In the genomic region with DNA sequence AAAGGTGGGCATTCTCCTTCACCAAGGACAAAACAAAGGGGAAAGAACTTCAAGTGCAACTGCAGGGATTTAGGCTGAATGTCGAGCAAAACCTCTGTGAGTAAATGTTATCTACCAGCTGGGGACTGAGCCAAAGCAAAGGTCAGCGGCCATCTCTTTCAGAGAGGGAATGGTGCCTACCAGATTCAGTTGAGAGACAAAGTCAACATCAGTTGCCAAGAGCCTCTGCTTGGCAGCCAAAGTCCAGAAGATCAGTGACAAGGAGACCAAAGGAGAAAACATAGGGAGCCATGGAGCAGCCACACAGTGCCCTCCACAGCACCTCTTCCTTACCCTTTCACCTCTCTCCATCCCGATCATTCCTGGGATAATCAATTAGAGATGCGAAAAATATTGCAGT, we compare ENCODE assay signal across 1 cellular context.
TF ChIP-seq lines count a peak whose summit lies in the region.

No MANE protein-coding gene starts in this region.

TF ChIP-seq in HepG2, 621 proteins besides CTCF, POLR2A, EP300 and RAD21 (continued from another document):
- TF ChIP-seq, protein P1, sequence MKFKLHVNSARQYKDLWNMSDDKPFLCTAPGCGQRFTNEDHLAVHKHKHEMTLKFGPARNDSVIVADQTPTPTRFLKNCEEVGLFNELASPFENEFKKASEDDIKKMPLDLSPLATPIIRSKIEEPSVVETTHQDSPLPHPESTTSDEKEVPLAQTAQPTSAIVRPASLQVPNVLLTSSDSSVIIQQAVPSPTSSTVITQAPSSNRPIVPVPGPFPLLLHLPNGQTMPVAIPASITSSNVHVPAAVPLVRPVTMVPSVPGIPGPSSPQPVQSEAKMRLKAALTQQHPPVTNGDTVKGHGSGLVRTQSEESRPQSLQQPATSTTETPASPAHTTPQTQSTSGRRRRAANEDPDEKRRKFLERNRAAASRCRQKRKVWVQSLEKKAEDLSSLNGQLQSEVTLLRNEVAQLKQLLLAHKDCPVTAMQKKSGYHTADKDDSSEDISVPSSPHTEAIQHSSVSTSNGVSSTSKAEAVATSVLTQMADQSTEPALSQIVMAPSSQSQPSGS (CRISPR knock-in tag; IDR thresholded peaks at IDR 0.05), result no peak
- TF ChIP-seq ZNF605 (CRISPR knock-in tag; IDR thresholded peaks at IDR 0.05), result no peak
- TF ChIP-seq ZNF337 (CRISPR knock-in tag; IDR thresholded peaks at IDR 0.05; ENCODE audit: borderline replicate concordance, low read depth), result no peak
- TF ChIP-seq, protein P2, sequence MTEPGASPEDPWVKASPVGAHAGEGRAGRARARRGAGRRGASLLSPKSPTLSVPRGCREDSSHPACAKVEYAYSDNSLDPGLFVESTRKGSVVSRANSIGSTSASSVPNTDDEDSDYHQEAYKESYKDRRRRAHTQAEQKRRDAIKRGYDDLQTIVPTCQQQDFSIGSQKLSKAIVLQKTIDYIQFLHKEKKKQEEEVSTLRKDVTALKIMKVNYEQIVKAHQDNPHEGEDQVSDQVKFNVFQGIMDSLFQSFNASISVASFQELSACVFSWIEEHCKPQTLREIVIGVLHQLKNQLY (CRISPR knock-in tag; IDR thresholded peaks at IDR 0.05), result no peak
- no peak for TF ChIP-seq CREB1 (IDR thresholded peaks at IDR 0.05)
- TF ChIP-seq CREB1 (CRISPR knock-in tag; IDR thresholded peaks at IDR 0.05), result no peak
- no peak for TF ChIP-seq RFXANK (CRISPR knock-in tag; IDR thresholded peaks at IDR 0.05)
- TF ChIP-seq TRIM24 (CRISPR knock-in tag; IDR thresholded peaks at IDR 0.05), result no peak
- no peak for TF ChIP-seq ZNF589 (CRISPR knock-in tag; conservative IDR thresholded peaks at IDR 0.05)
- no peak for TF ChIP-seq ELF3 (CRISPR knock-in tag; IDR thresholded peaks at IDR 0.05)
- peak; percentile 52; the same call in 1 of the 2 replicates for TF ChIP-seq ZNF331 (CRISPR knock-in tag; IDR thresholded peaks at IDR 0.05)
- TF ChIP-seq ZNF430 (CRISPR knock-in tag; IDR thresholded peaks at IDR 0.05), result no peak
- no peak for TF ChIP-seq ZNF839 (CRISPR knock-in tag; IDR thresholded peaks at IDR 0.05; ENCODE audit: borderline replicate concordance)
- TF ChIP-seq HOXA3 (CRISPR knock-in tag; IDR thresholded peaks at IDR 0.05), result peak; percentile 57
- TF ChIP-seq PAF1 (CRISPR knock-in tag; IDR thresholded peaks at IDR 0.05), result no peak
- no peak for TF ChIP-seq DR1 (CRISPR knock-in tag; IDR thresholded peaks at IDR 0.05)
- no peak for TF ChIP-seq ZNF773 (CRISPR knock-in tag; IDR thresholded peaks at IDR 0.05; ENCODE audit: borderline replicate concordance)
- TF ChIP-seq, protein P3, sequence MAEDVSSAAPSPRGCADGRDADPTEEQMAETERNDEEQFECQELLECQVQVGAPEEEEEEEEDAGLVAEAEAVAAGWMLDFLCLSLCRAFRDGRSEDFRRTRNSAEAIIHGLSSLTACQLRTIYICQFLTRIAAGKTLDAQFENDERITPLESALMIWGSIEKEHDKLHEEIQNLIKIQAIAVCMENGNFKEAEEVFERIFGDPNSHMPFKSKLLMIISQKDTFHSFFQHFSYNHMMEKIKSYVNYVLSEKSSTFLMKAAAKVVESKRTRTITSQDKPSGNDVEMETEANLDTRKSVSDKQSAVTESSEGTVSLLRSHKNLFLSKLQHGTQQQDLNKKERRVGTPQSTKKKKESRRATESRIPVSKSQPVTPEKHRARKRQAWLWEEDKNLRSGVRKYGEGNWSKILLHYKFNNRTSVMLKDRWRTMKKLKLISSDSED (CRISPR knock-in tag; IDR thresholded peaks at IDR 0.05), result no peak
- TF ChIP-seq POLR2AphosphoS2 (IDR thresholded peaks at IDR 0.05; ENCODE audit: low read depth, low read length), result no peak
- no peak for TF ChIP-seq AGO1 (IDR thresholded peaks at IDR 0.05; ENCODE audit: low read depth, low read length, poor library complexity, severe bottlenecking)
- TF ChIP-seq ZIK1 (CRISPR knock-in tag; IDR thresholded peaks at IDR 0.05; ENCODE audit: borderline replicate concordance, low read depth), result no peak
- TF ChIP-seq ZNF20 (CRISPR knock-in tag; IDR thresholded peaks at IDR 0.05), result no peak
- no peak for TF ChIP-seq SIN3B (IDR thresholded peaks at IDR 0.05; ENCODE audit: low read length)
- no peak for TF ChIP-seq ARHGAP35 (CRISPR knock-in tag; IDR thresholded peaks at IDR 0.05; ENCODE audit: borderline replicate concordance)
- TF ChIP-seq STAT5B (CRISPR knock-in tag; IDR thresholded peaks at IDR 0.05), result no peak
- no peak for TF ChIP-seq ZBTB7B (CRISPR knock-in tag; IDR thresholded peaks at IDR 0.05)
- TF ChIP-seq MYNN (CRISPR knock-in tag; IDR thresholded peaks at IDR 0.05; ENCODE audit: low read depth), result no peak
- TF ChIP-seq, protein P4, sequence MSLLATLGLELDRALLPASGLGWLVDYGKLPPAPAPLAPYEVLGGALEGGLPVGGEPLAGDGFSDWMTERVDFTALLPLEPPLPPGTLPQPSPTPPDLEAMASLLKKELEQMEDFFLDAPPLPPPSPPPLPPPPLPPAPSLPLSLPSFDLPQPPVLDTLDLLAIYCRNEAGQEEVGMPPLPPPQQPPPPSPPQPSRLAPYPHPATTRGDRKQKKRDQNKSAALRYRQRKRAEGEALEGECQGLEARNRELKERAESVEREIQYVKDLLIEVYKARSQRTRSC (CRISPR knock-in tag; IDR thresholded peaks at IDR 0.05; ENCODE audit: low read depth), result no peak
- no peak for TF ChIP-seq HIVEP1 (CRISPR knock-in tag; IDR thresholded peaks at IDR 0.05)
- no peak for TF ChIP-seq PAWR (CRISPR knock-in tag; IDR thresholded peaks at IDR 0.05; ENCODE audit: borderline replicate concordance)
- TF ChIP-seq, protein P5, sequence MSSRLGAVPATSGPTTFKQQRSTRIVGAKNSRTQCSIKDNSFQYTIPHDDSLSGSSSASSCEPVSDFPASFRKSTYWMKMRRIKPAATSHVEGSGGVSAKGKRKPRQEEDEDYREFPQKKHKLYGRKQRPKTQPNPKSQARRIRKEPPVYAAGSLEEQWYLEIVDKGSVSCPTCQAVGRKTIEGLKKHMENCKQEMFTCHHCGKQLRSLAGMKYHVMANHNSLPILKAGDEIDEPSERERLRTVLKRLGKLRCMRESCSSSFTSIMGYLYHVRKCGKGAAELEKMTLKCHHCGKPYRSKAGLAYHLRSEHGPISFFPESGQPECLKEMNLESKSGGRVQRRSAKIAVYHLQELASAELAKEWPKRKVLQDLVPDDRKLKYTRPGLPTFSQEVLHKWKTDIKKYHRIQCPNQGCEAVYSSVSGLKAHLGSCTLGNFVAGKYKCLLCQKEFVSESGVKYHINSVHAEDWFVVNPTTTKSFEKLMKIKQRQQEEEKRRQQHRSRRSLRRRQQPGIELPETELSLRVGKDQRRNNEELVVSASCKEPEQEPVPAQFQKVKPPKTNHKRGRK (CRISPR knock-in tag; IDR thresholded peaks at IDR 0.05), result no peak
- TF ChIP-seq, protein P6, sequence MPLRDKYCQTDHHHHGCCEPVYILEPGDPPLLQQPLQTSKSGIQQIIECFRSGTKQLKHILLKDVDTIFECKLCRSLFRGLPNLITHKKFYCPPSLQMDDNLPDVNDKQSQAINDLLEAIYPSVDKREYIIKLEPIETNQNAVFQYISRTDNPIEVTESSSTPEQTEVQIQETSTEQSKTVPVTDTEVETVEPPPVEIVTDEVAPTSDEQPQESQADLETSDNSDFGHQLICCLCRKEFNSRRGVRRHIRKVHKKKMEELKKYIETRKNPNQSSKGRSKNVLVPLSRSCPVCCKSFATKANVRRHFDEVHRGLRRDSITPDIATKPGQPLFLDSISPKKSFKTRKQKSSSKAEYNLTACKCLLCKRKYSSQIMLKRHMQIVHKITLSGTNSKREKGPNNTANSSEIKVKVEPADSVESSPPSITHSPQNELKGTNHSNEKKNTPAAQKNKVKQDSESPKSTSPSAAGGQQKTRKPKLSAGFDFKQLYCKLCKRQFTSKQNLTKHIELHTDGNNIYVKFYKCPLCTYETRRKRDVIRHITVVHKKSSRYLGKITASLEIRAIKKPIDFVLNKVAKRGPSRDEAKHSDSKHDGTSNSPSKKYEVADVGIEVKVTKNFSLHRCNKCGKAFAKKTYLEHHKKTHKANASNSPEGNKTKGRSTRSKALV (CRISPR knock-in tag; IDR thresholded peaks at IDR 0.05), result no peak
- no peak for TF ChIP-seq ZNF724P (CRISPR knock-in tag; IDR thresholded peaks at IDR 0.05; ENCODE audit: borderline replicate concordance)
- TF ChIP-seq, protein P7, sequence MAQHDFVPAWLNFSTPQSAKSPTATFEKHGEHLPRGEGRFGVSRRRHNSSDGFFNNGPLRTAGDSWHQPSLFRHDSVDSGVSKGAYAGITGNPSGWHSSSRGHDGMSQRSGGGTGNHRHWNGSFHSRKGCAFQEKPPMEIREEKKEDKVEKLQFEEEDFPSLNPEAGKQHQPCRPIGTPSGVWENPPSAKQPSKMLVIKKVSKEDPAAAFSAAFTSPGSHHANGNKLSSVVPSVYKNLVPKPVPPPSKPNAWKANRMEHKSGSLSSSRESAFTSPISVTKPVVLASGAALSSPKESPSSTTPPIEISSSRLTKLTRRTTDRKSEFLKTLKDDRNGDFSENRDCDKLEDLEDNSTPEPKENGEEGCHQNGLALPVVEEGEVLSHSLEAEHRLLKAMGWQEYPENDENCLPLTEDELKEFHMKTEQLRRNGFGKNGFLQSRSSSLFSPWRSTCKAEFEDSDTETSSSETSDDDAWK (CRISPR knock-in tag; IDR thresholded peaks at IDR 0.05), result no peak
- TF ChIP-seq MAFG (CRISPR knock-in tag; IDR thresholded peaks at IDR 0.05), result no peak
- no peak for TF ChIP-seq RARG (CRISPR knock-in tag; IDR thresholded peaks at IDR 0.05; ENCODE audit: low read depth)
- TF ChIP-seq KLF13 (CRISPR knock-in tag; IDR thresholded peaks at IDR 0.05), result no peak
- no peak for TF ChIP-seq ELF4 (CRISPR knock-in tag; IDR thresholded peaks at IDR 0.05; ENCODE audit: borderline replicate concordance)
- TF ChIP-seq ZFP36L2 (CRISPR knock-in tag; IDR thresholded peaks at IDR 0.05), result no peak
- TF ChIP-seq U2AF2 (IDR thresholded peaks at IDR 0.05; ENCODE audit: low read depth, low read length), result no peak
- TF ChIP-seq ZNF17 (CRISPR knock-in tag; IDR thresholded peaks at IDR 0.05), result no peak
- TF ChIP-seq ZNF441 (CRISPR knock-in tag; IDR thresholded peaks at IDR 0.05; ENCODE audit: borderline replicate concordance), result no peak
- TF ChIP-seq ZNF674 (CRISPR knock-in tag; IDR thresholded peaks at IDR 0.05; ENCODE audit: low read depth), result no peak
- no peak for TF ChIP-seq CEBPB (IDR thresholded peaks at IDR 0.05; ENCODE audit: borderline replicate concordance, low read depth, low read length)
- TF ChIP-seq MIER2 (CRISPR knock-in tag; IDR thresholded peaks at IDR 0.05), result no peak
- no peak for TF ChIP-seq RFX3 (CRISPR knock-in tag; IDR thresholded peaks at IDR 0.05)
- 0 out of 2 replicates have a peak, but pooled peaks have one; percentile 20 for TF ChIP-seq ZZZ3 (CRISPR knock-in tag; IDR thresholded peaks at IDR 0.05; ENCODE audit: borderline replicate concordance)
- 0 out of 2 replicates have a peak, but pooled peaks have one; percentile 65 for TF ChIP-seq ZNF264 (CRISPR knock-in tag; IDR thresholded peaks at IDR 0.05)
- no peak for TF ChIP-seq RORA (CRISPR knock-in tag; IDR thresholded peaks at IDR 0.05)
- TF ChIP-seq SMARCC2 (IDR thresholded peaks at IDR 0.05), result no peak
- TF ChIP-seq, protein P8, sequence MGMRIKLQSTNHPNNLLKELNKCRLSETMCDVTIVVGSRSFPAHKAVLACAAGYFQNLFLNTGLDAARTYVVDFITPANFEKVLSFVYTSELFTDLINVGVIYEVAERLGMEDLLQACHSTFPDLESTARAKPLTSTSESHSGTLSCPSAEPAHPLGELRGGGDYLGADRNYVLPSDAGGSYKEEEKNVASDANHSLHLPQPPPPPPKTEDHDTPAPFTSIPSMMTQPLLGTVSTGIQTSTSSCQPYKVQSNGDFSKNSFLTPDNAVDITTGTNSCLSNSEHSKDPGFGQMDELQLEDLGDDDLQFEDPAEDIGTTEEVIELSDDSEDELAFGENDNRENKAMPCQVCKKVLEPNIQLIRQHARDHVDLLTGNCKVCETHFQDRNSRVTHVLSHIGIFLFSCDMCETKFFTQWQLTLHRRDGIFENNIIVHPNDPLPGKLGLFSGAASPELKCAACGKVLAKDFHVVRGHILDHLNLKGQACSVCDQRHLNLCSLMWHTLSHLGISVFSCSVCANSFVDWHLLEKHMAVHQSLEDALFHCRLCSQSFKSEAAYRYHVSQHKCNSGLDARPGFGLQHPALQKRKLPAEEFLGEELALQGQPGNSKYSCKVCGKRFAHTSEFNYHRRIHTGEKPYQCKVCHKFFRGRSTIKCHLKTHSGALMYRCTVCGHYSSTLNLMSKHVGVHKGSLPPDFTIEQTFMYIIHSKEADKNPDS (CRISPR knock-in tag; IDR thresholded peaks at IDR 0.05), result no peak
- no peak for TF ChIP-seq ZNF883 (CRISPR knock-in tag; IDR thresholded peaks at IDR 0.05; ENCODE audit: not compliant biosample characterization)
- no peak for TF ChIP-seq LCORL (IDR thresholded peaks at IDR 0.05)
- TF ChIP-seq LCORL (CRISPR knock-in tag; IDR thresholded peaks at IDR 0.05), result no peak
